In the genomic region with DNA sequence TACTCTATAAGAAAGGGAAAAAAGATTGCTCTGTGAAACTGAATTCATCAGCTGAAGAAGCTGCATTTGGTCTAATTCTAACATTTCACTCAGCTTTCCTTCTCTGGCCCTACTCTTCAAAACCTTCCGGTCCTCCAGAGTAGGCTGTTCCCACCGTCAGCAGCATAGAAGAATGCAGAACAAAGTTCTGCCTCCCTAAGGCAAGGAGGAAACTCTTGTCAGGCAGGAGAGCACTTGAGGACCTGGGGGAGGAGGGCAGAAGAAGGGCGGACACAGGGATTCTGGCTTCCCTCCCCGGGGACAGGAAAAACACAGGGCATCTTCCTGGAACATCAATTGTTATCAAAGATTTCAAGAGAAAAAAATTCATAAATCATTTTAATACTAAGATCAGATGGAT, we compare ENCODE assay signal across 25 cellular contexts.
"Had no signal": no experiment of that assay in that cellular context is flagged by ENCODE, and none has a peak within 500 bp of the region (broad histone marks: within the 10 kb centered on the region; RNA-seq: fewer than 3 reads in every experiment).

No MANE protein-coding gene starts in this region.

- ATAC-seq: left colon; naive thymus-derived CD8-positive, alpha-beta T cell; right cardiac atrium; sciatic nerve; stimulated activated naive B cell treated with anti-CD40 and anti-IgM and Interleukin-4, amounts not matched to agents 10 μg/mL and 1 μg/mL and 100 μg/mL, for 72 hours; stimulated activated naive CD8-positive, alpha-beta T cell treated with anti-CD3 and anti-CD28 coated beads, Interleukin-15, Interleukin-2, amounts not matched to agents 100 U/mL and 50 U/mL, for 24 hours had no signal

- H3K9me3 ChIP-seq: left ventricle myocardium inferior, stomach, testis, tibial artery, vagina had no signal

- H3K9ac ChIP-seq: parathyroid adenoma had no signal

- H3K27me3 ChIP-seq: testis, vagina had no signal

- H3K27ac ChIP-seq: left ventricle myocardium inferior, parathyroid adenoma, skin epidermis, stomach, testis, tibial artery, vagina had no signal

- DNase-seq: hypothalamus; immature natural killer cell; kidney; left colon; left ventricle myocardium inferior; mammary epithelial cell; mesenchymal stem cell; naive thymus-derived CD8-positive, alpha-beta T cell; nucleus accumbens; retina; right cardiac atrium; stimulated activated CD4-positive, alpha-beta T cell treated with anti-CD3 and anti-CD28 coated beads, Interleukin-12 subunit alpha, Interleukin-12 subunit beta, amount 100 ng/mL, for 4 hours; stimulated activated CD4-positive, alpha-beta T cell treated with anti-CD3 and anti-CD28 coated beads, Interleukin-15, amount 100 ng/mL, for 24 hours; stimulated activated CD4-positive, alpha-beta T cell treated with anti-CD3 and anti-CD28 coated beads, Interleukin-2, amount 100 ng/mL, for 24 hours; stimulated activated CD4-positive, alpha-beta T cell treated with anti-CD3 and anti-CD28 coated beads, Interleukin-4, amount 100 ng/mL, for 1 hour; stimulated activated naive B cell treated with anti-CD40 and anti-IgM and Interleukin-4, amounts not matched to agents 10 μg/mL and 1 μg/mL and 100 μg/mL, for 72 hours; stimulated activated naive CD8-positive, alpha-beta T cell treated with anti-CD3 and anti-CD28 coated beads, Interleukin-15, Interleukin-2, amounts not matched to agents 100 U/mL and 50 U/mL, for 24 hours; stomach; testis; tibial artery had no signal

- FAIRE-seq: islet of Langerhans, kidney had no signal

- H3K4me1 ChIP-seq: parathyroid adenoma, testis had no signal

- H3K36me3 ChIP-seq: left ventricle myocardium inferior, stomach, tibial artery, vagina had no signal

- H2AFZ ChIP-seq: parathyroid adenoma had no signal

- H3K4me3 ChIP-seq: left ventricle myocardium inferior, skin epidermis, stomach, testis, tibial artery, vagina had no signal

- H3K79me2 ChIP-seq: parathyroid adenoma had no signal
